Comparison of ENCODE assay signal across 8 cellular contexts in genomic region chr7:151520419-151521229, GRCh38. TPM values are rescaled to one million over a fixed set of nuclear protein-coding genes. Genes with fewer than 3 reads are reported as not detected.
A peak's percentile ranks its signal among the peaks of the same experiment; 100 is the strongest.
DNase-seq lines count a peak whose midpoint lies in the region; ATAC-seq and TF ChIP-seq lines count a peak whose summit lies in the region.

No MANE protein-coding gene starts in this region.

- peaks cover 22 to 39% (median 30%) of the 10 kb centered on the region in 4 donors for H3K4me1 Mint-ChIP-seq in CD4-positive, alpha-beta memory T cell
- peaks cover 28% of the 10 kb centered on the region for H3K4me1 Mint-ChIP-seq in activated CD4-positive, alpha-beta T cell treated with anti-CD3 and anti-CD28 coated beads for 36 hours

- peaks cover 37% of the 10 kb centered on the region for H3K4me1 ChIP-seq in CD4-positive, alpha-beta memory T cell (ENCODE audit: insufficient read depth, low read length)

- peaks cover 0 to 2% (median 0%) of the 10 kb centered on the region in 8 donors for H3K9me3 Mint-ChIP-seq in CD4-positive, alpha-beta memory T cell
- no peaks in the 10 kb centered on the region for H3K9me3 Mint-ChIP-seq in activated CD4-positive, alpha-beta T cell treated with anti-CD3 and anti-CD28 coated beads for 36 hours (ENCODE audit: low read depth)

- CTCF ChIA-PET in CD4-positive, alpha-beta memory T cell (lab: Charles Lee; ENCODE audit: partially characterized antibody), result interaction anchor here (1.3 kb wide), 1 partner anchor 112 kb away, joined by 3 read pairs; no protein-coding TSS in a partner anchor
- CTCF ChIA-PET in activated CD4-positive, alpha-beta T cell treated with anti-CD3 and anti-CD28 coated beads for 36 hours (lab: Charles Lee), result interaction anchor here (0.5 to 1.1 kb wide), 2 partner anchors 72 to 262 kb away, joined by 3 read pairs; no protein-coding TSS in a partner anchor

- intact Hi-C loops in CD4-positive, alpha-beta memory T cell (cut with micrococcal nuclease), result loop anchor here (2.0 to 5.0 kb wide), 2 partner anchors 356 to 917 kb away; partner anchors contain the start of genes KMT2C and PRKAG2
- intact Hi-C loops in activated CD4-positive, alpha-beta T cell treated with anti-CD3 and anti-CD28 coated beads for 36 hours (cut with DNase I, micrococcal nuclease), result loop anchor here in 1 of 2 experiments (1.0 to 2.0 kb wide), 3 partner anchors 112 to 356 kb away; partner anchors contain the start of gene PRKAG2

- peak overlapping the region; percentile 91 to 100 (median 93) for H3K4me3 Mint-ChIP-seq in CD4-positive, alpha-beta memory T cell
- peak overlapping the region; percentile 84 for H3K4me3 Mint-ChIP-seq in activated CD4-positive, alpha-beta T cell treated with anti-CD3 and anti-CD28 coated beads for 36 hours

- no peaks in the 10 kb centered on the region for H3K27me3 ChIP-seq in CD4-positive, alpha-beta memory T cell (ENCODE audit: insufficient read depth, low read length)

- TF ChIP-seq CTCF in coronary artery (IDR thresholded peaks at IDR 0.05), result no peak

- H3K36me3 ChIP-seq in CD4-positive, alpha-beta memory T cell (ENCODE audit: insufficient read depth, low read length), result no peaks in the 10 kb centered on the region

- H3K27ac Mint-ChIP-seq in CD4-positive, alpha-beta memory T cell, result peak overlapping the region; percentile 97 to 100 (median 99)
- H3K27ac Mint-ChIP-seq in activated CD4-positive, alpha-beta T cell treated with anti-CD3 and anti-CD28 coated beads for 36 hours, result peak overlapping the region; percentile 97

- ATAC-seq in HG03432 (IDR thresholded peaks at IDR 0.05; ENCODE audit: unreplicated experiment) (peak; percentile 3), HG03196 (IDR thresholded peaks at IDR 0.05; ENCODE audit: unreplicated experiment) (no peak)
- no peak for ATAC-seq in activated CD4-positive, alpha-beta T cell treated with anti-CD3 and anti-CD28 coated beads for 36 hours

- H3K27ac ChIP-seq in CD4-positive, alpha-beta memory T cell (ENCODE audit: low read depth, low read length), result peak overlapping the region; percentile 37
- H3K27ac ChIP-seq in coronary artery, result peak overlapping the region; percentile 98 to 100

- no peaks in the 10 kb centered on the region for H3K9me3 ChIP-seq in CD4-positive, alpha-beta memory T cell (ENCODE audit: control insufficient read depth in 1 of 2, low read length in 2 of 2)

- H3K27me3 Mint-ChIP-seq in CD4-positive, alpha-beta memory T cell, result peaks cover 0 to 1% of the 10 kb centered on the region in 2 donors
- no peaks in the 10 kb centered on the region for H3K27me3 Mint-ChIP-seq in activated CD4-positive, alpha-beta T cell treated with anti-CD3 and anti-CD28 coated beads for 36 hours

- H3K36me3 Mint-ChIP-seq in CD4-positive, alpha-beta memory T cell, result peaks cover 0 to 12% of the 10 kb centered on the region in 2 donors
- peaks cover 8% of the 10 kb centered on the region for H3K36me3 Mint-ChIP-seq in activated CD4-positive, alpha-beta T cell treated with anti-CD3 and anti-CD28 coated beads for 36 hours (ENCODE audit: low read depth)

- H3K4me3 ChIP-seq in CD4-positive, alpha-beta memory T cell (ENCODE audit: low read length in 2 of 2), result peak overlapping the region; percentile 52 to 60
- peak overlapping the region; percentile 72 for H3K4me3 ChIP-seq in coronary artery

- POLR2A ChIA-PET in CD4-positive, alpha-beta memory T cell (lab: Charles Lee; ENCODE audit: partially characterized antibody), result interaction anchor here (0.6 to 3.8 kb wide), 5 partner anchors 23 to 1897 kb away, joined by 3 to 45 read pairs (median 3); partner anchors contain the start of genes ABCF2 and PRKAG2
- POLR2A ChIA-PET in activated CD4-positive, alpha-beta T cell treated with anti-CD3 and anti-CD28 coated beads for 36 hours (lab: Charles Lee), result interaction anchor here (0.6 to 1.3 kb wide), 4 partner anchors 18 to 583 kb away, joined by 3 to 6 read pairs (median 4); no protein-coding TSS in a partner anchor

- peak in 2 of 5 donors; percentile 16 to 60 for DNase-seq in CD4-positive, alpha-beta memory T cell
- DNase-seq in activated CD4-positive, alpha-beta T cell treated with anti-CD3 and anti-CD28 coated beads for 36 hours, result peak; percentile 66
- DNase-seq in coronary artery (ENCODE audit: low spot score) (peak; percentile 84), medulla oblongata (ENCODE audit: extremely low spot score) (peak; percentile 34), NCI-H128 (lab: John Stamatoyannopoulos, UW; ENCODE audit: unreplicated experiment) (no peak)
- DNase-seq in stimulated activated CD4-positive, alpha-beta T cell treated with anti-CD3 and anti-CD28 coated beads, TNF-alpha, amount 100 ng/mL, for 48 hours (ENCODE audit: low read depth in 3 of 3), result peak in 2 of 3 donors; percentile 6 to 15

RNA-seq across cellular contexts. Expression of gene RHEB, which starts 0.9 kb away (rescaled TPM):
- total RNA-seq in CD4-positive, alpha-beta memory T cell, result 10 to 100 TPM; 40.8 to 45.1 TPM
- 10 to 100 TPM; 83.0 to 83.2 TPM for polyA plus RNA-seq in CD4-positive, alpha-beta memory T cell
- total RNA-seq in activated CD4-positive, alpha-beta T cell treated with anti-CD3 and anti-CD28 coated beads for 36 hours, result 10 to 100 TPM; 42.8 to 43.0 TPM
